Comparison of ENCODE assay signal across 8 cellular contexts in the genomic region with DNA sequence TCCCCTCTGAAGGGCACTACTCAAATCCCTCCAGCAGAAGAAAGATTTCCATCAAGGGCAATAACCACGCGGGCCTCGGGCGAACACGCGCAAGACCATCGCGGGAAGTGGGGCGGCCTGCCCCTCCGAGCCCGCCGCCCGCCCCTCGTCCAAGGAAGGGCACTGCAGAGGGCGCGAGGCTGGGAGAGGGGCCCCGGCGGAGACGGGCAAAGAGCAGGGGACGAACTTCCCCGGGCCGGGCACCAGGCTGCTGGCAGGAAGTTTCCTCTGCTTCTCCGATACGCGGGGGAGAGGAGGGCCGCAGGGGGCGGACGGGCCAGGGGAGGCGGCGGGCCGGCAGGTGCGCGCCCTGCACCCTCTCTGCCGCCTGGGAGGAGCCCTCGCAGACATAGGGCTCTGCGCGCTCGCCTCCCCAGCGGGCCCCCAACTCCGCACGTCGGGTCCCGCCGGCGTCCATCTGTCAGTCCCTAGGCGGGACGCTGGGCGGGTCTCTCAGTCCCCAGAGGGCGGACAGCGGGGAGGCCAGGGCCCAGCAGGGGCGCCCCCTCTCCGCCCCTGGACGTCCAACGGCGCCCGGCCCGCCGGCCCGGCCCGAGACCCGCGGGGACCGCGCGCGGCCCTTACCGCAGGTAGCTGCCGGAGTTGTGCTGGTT. TPM values are rescaled to one million over a fixed set of nuclear protein-coding genes. Genes with fewer than 3 reads are reported as not detected.
DNase-seq lines count a peak whose midpoint lies in the region; ATAC-seq, FAIRE-seq and TF ChIP-seq lines count a peak whose summit lies in the region.

No MANE protein-coding gene starts in this region.

- H3K9me3 Mint-ChIP-seq in glutamatergic neuron (ENCODE audit: unreplicated experiment): peaks cover 1% of the 10 kb centered on the region

- FAIRE-seq in urothelium cell line (lab: Jason Lieb, UNC): no peak

- H3K4me3 ChIP-seq in Panc1 (ENCODE audit: low read depth in 2 of 2, low read length in 2 of 2): peak overlapping the region; percentile 49 to 52

- peak overlapping the region; percentile 80 for H3K4me3 Mint-ChIP-seq in glutamatergic neuron (ENCODE audit: unreplicated experiment)

- no peak for TF ChIP-seq CTCF in Panc1 (IDR thresholded peaks at IDR 0.05)
- TF ChIP-seq CTCF in glutamatergic neuron (IDR thresholded peaks at IDR 0.05; ENCODE audit: partially characterized antibody, unreplicated experiment): no peak

- H3K27me3 Mint-ChIP-seq in glutamatergic neuron (ENCODE audit: unreplicated experiment): peaks cover 10% of the 10 kb centered on the region

- 0 out of 2 replicates have a peak, but pooled peaks cover 3% of the 10 kb centered on the region for H3K4me1 ChIP-seq in Panc1 (ENCODE audit: control insufficient read depth, insufficient read depth, low read length)

- peak; percentile 68 for ATAC-seq in Panc1

- H3K27ac Mint-ChIP-seq in glutamatergic neuron (ENCODE audit: unreplicated experiment): no peak overlapping the region

- intact Hi-C loops in Panc1 (cut with micrococcal nuclease; ENCODE audit: unreplicated experiment): no loop called here

- POLR2A ChIA-PET in Panc1 (lab: Charles Lee): no interaction called here

- CTCF ChIA-PET in Panc1 (lab: Charles Lee): no interaction called here

- in situ Hi-C loops in Panc1 (cut with HindIII; ENCODE audit: low pct_unique_long_range_greater_than_20kb, low sequenced_read_pairs): no loop called here

- no peaks in the 10 kb centered on the region for H3K36me3 Mint-ChIP-seq in glutamatergic neuron (ENCODE audit: unreplicated experiment)

- peaks cover 7% of the 10 kb centered on the region for H3K27me3 ChIP-seq in Panc1 (ENCODE audit: control insufficient read depth, insufficient read depth, low read length)

- BruUV-seq in Panc1 (replicated peaks; lab: Mats Ljungman, UMichigan): no TSS peak

- H3K9me3 ChIP-seq in Panc1 (ENCODE audit: control insufficient read depth, insufficient read depth, low read depth, low read length): no peaks in the 10 kb centered on the region

- H3K4me1 Mint-ChIP-seq in glutamatergic neuron (ENCODE audit: low read depth, unreplicated experiment): peaks cover 12% of the 10 kb centered on the region

- DNase-seq in NCI-H82 (lab: John Stamatoyannopoulos, UW): peak; percentile 53
- no peak for DNase-seq in NCI-H82 treated with DMSO at 0.1 percent for 48 hours (lab: John Stamatoyannopoulos, UW; ENCODE audit: unreplicated experiment)
- DNase-seq in Panc1 (ENCODE audit: low read depth, low spot score): no peak
- DNase-seq in glutamatergic neuron: peak; percentile 31
- DNase-seq in retina: peak; percentile 50
- no peak for DNase-seq in cerebellar nuclear complex (lab: John Stamatoyannopoulos, UW)
- DNase-seq in activated CD4-positive, alpha-beta T cell treated with anti-CD3 and anti-CD28 coated beads for 4 hours: no peak
- no peak for DNase-seq in urothelium cell line (ENCODE audit: low spot score)

- H3K27ac ChIP-seq in Panc1 (ENCODE audit: low read length): no peak overlapping the region

- H3K36me3 ChIP-seq in Panc1 (ENCODE audit: control insufficient read depth, insufficient read depth, low read length): no peaks in the 10 kb centered on the region

RNA-seq across cellular contexts. Expression of a gene that starts 0.5 kb away (rescaled TPM):
- 4.9 TPM for total RNA-seq in Panc1 (2021; ENCODE audit: unreplicated experiment)
- polyA plus RNA-seq in Panc1 (2012; ENCODE audit: insufficient read length): 3.2 TPM
- total RNA-seq in glutamatergic neuron (ENCODE audit: unreplicated experiment): 0.07 TPM

Comparison
In these comparisons a context has a peak if more than half of its experiments do, and no peak if none do; other contexts are left out.
1. DNase-seq: peak in NCI-H82 (single experiment), glutamatergic neuron (single experiment) and retina (single experiment); none in NCI-H82 treated with DMSO at 0.1 percent for 48 hours (single experiment), Panc1 (single experiment), cerebellar nuclear complex (0 of 2), activated CD4-positive, alpha-beta T cell treated with anti-CD3 and anti-CD28 coated beads for 4 hours (0 of 2) and urothelium cell line (single experiment).